ENCODE assay signal across 1 cellular context in the genomic region with DNA sequence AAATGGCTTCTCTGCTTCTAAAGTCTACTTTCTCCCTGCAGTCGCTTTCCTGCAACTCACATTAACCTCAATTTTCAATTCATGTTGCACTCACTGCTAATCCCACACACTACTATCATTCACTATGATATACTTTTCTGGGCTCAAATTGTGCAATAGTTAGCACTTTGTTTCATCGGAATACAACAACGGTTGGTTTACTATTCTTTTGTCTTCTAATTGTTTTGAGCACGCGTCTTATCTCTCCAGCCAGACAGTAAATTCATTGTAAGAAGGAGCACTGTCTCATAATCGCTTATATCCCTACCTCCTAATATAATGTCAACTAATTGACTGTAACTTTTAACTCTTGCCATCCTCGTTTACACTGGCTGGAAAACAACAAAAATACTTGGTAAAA.
TF ChIP-seq lines count a peak whose summit lies in the region.

No MANE protein-coding gene starts in this region.

TF ChIP-seq in K562, 482 proteins besides CTCF, POLR2A, EP300 and RAD21 (continued from another document and continues in another):
- TF ChIP-seq, protein P1, sequence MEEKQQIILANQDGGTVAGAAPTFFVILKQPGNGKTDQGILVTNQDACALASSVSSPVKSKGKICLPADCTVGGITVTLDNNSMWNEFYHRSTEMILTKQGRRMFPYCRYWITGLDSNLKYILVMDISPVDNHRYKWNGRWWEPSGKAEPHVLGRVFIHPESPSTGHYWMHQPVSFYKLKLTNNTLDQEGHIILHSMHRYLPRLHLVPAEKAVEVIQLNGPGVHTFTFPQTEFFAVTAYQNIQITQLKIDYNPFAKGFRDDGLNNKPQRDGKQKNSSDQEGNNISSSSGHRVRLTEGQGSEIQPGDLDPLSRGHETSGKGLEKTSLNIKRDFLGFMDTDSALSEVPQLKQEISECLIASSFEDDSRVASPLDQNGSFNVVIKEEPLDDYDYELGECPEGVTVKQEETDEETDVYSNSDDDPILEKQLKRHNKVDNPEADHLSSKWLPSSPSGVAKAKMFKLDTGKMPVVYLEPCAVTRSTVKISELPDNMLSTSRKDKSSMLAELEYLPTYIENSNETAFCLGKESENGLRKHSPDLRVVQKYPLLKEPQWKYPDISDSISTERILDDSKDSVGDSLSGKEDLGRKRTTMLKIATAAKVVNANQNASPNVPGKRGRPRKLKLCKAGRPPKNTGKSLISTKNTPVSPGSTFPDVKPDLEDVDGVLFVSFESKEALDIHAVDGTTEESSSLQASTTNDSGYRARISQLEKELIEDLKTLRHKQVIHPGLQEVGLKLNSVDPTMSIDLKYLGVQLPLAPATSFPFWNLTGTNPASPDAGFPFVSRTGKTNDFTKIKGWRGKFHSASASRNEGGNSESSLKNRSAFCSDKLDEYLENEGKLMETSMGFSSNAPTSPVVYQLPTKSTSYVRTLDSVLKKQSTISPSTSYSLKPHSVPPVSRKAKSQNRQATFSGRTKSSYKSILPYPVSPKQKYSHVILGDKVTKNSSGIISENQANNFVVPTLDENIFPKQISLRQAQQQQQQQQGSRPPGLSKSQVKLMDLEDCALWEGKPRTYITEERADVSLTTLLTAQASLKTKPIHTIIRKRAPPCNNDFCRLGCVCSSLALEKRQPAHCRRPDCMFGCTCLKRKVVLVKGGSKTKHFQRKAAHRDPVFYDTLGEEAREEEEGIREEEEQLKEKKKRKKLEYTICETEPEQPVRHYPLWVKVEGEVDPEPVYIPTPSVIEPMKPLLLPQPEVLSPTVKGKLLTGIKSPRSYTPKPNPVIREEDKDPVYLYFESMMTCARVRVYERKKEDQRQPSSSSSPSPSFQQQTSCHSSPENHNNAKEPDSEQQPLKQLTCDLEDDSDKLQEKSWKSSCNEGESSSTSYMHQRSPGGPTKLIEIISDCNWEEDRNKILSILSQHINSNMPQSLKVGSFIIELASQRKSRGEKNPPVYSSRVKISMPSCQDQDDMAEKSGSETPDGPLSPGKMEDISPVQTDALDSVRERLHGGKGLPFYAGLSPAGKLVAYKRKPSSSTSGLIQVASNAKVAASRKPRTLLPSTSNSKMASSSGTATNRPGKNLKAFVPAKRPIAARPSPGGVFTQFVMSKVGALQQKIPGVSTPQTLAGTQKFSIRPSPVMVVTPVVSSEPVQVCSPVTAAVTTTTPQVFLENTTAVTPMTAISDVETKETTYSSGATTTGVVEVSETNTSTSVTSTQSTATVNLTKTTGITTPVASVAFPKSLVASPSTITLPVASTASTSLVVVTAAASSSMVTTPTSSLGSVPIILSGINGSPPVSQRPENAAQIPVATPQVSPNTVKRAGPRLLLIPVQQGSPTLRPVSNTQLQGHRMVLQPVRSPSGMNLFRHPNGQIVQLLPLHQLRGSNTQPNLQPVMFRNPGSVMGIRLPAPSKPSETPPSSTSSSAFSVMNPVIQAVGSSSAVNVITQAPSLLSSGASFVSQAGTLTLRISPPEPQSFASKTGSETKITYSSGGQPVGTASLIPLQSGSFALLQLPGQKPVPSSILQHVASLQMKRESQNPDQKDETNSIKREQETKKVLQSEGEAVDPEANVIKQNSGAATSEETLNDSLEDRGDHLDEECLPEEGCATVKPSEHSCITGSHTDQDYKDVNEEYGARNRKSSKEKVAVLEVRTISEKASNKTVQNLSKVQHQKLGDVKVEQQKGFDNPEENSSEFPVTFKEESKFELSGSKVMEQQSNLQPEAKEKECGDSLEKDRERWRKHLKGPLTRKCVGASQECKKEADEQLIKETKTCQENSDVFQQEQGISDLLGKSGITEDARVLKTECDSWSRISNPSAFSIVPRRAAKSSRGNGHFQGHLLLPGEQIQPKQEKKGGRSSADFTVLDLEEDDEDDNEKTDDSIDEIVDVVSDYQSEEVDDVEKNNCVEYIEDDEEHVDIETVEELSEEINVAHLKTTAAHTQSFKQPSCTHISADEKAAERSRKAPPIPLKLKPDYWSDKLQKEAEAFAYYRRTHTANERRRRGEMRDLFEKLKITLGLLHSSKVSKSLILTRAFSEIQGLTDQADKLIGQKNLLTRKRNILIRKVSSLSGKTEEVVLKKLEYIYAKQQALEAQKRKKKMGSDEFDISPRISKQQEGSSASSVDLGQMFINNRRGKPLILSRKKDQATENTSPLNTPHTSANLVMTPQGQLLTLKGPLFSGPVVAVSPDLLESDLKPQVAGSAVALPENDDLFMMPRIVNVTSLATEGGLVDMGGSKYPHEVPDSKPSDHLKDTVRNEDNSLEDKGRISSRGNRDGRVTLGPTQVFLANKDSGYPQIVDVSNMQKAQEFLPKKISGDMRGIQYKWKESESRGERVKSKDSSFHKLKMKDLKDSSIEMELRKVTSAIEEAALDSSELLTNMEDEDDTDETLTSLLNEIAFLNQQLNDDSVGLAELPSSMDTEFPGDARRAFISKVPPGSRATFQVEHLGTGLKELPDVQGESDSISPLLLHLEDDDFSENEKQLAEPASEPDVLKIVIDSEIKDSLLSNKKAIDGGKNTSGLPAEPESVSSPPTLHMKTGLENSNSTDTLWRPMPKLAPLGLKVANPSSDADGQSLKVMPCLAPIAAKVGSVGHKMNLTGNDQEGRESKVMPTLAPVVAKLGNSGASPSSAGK (IDR thresholded peaks at IDR 0.05) = peak; percentile 15; the same call in 1 of the 2 replicates
- TF ChIP-seq KDM5B (IDR thresholded peaks at IDR 0.05; ENCODE audit: insufficient replicate concordance, low read depth, low read length) (no peak), PHB2 (IDR thresholded peaks at IDR 0.05; ENCODE audit: low read depth) (no peak), NCOA4 (IDR thresholded peaks at IDR 0.05; ENCODE audit: partially characterized antibody) (no peak), ZNF263 (CRISPR knock-in tag; IDR thresholded peaks at IDR 0.05; ENCODE audit: borderline replicate concordance) (no peak), ZNF75A (CRISPR knock-in tag; IDR thresholded peaks at IDR 0.05) (no peak), ZNF785 (CRISPR knock-in tag; IDR thresholded peaks at IDR 0.05) (no peak), ZNF175 (CRISPR knock-in tag; IDR thresholded peaks at IDR 0.05; ENCODE audit: low read depth) (no peak), HMG20A (CRISPR knock-in tag; conservative IDR thresholded peaks at IDR 0.05) (no peak), SMARCA4 (IDR thresholded peaks at IDR 0.05) (peak; percentile 77; the same call in 1 of the 2 replicates), ZNF445 (CRISPR knock-in tag; IDR thresholded peaks at IDR 0.05; ENCODE audit: low read depth) (no peak), NFE2L1 (tag; IDR thresholded peaks at IDR 0.05; ENCODE audit: borderline replicate concordance, low read depth) (no peak), FOXJ2 (tag; IDR thresholded peaks at IDR 0.05) (0 out of 2 replicates have a peak, but pooled peaks have one; percentile 25), SMARCA5 (IDR thresholded peaks at IDR 0.05) (no peak), CTBP1 (IDR thresholded peaks at IDR 0.05; ENCODE audit: borderline replicate concordance) (no peak), TEAD1 (CRISPR knock-in tag; IDR thresholded peaks at IDR 0.05) (no peak), POLR3G (IDR thresholded peaks at IDR 0.05; ENCODE audit: extremely low read depth, insufficient read length, insufficient replicate concordance) (no peak), TCF3 (CRISPR knock-in tag; IDR thresholded peaks at IDR 0.05) (peak; percentile 67), NRF1 (conservative IDR thresholded peaks at IDR 0.05 in 1 of 2, IDR thresholded peaks at IDR 0.05 in 1 of 2) (no peak), IFI16 (CRISPR knock-in tag; IDR thresholded peaks at IDR 0.05) (no peak), MIER1 (IDR thresholded peaks at IDR 0.05; ENCODE audit: low read depth) (no peak)
- TF ChIP-seq, protein P2, sequence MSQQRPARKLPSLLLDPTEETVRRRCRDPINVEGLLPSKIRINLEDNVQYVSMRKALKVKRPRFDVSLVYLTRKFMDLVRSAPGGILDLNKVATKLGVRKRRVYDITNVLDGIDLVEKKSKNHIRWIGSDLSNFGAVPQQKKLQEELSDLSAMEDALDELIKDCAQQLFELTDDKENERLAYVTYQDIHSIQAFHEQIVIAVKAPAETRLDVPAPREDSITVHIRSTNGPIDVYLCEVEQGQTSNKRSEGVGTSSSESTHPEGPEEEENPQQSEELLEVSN (IDR thresholded peaks at IDR 0.05; ENCODE audit: borderline replicate concordance in 1 of 2, extremely low read depth in 1 of 2, insufficient read depth in 1 of 2, insufficient read length in 1 of 2, low read depth in 1 of 2, low read length in 1 of 2, poor library complexity in 1 of 2, severe bottlenecking in 1 of 2) = no peak
- TF ChIP-seq, protein P3, sequence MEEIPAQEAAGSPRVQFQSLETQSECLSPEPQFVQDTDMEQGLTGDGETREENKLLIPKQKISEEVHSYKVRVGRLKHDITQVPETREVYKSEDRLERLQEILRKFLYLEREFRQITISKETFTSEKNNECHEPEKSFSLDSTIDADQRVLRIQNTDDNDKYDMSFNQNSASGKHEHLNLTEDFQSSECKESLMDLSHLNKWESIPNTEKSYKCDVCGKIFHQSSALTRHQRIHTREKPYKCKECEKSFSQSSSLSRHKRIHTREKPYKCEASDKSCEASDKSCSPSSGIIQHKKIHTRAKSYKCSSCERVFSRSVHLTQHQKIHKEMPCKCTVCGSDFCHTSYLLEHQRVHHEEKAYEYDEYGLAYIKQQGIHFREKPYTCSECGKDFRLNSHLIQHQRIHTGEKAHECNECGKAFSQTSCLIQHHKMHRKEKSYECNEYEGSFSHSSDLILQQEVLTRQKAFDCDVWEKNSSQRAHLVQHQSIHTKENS (CRISPR knock-in tag; IDR thresholded peaks at IDR 0.05) = no peak
- TF ChIP-seq, protein P4, sequence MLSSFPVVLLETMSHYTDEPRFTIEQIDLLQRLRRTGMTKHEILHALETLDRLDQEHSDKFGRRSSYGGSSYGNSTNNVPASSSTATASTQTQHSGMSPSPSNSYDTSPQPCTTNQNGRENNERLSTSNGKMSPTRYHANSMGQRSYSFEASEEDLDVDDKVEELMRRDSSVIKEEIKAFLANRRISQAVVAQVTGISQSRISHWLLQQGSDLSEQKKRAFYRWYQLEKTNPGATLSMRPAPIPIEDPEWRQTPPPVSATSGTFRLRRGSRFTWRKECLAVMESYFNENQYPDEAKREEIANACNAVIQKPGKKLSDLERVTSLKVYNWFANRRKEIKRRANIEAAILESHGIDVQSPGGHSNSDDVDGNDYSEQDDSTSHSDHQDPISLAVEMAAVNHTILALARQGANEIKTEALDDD (IDR thresholded peaks at IDR 0.05) = no peak
- TF ChIP-seq, protein P5, sequence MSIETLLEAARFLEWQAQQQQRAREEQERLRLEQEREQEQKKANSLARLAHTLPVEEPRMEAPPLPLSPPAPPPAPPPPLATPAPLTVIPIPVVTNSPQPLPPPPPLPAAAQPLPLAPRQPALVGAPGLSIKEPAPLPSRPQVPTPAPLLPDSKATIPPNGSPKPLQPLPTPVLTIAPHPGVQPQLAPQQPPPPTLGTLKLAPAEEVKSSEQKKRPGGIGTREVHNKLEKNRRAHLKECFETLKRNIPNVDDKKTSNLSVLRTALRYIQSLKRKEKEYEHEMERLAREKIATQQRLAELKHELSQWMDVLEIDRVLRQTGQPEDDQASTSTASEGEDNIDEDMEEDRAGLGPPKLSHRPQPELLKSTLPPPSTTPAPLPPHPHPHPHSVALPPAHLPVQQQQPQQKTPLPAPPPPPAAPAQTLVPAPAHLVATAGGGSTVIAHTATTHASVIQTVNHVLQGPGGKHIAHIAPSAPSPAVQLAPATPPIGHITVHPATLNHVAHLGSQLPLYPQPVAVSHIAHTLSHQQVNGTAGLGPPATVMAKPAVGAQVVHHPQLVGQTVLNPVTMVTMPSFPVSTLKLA (conservative IDR thresholded peaks at IDR 0.05) = no peak
- TF ChIP-seq, protein P6, sequence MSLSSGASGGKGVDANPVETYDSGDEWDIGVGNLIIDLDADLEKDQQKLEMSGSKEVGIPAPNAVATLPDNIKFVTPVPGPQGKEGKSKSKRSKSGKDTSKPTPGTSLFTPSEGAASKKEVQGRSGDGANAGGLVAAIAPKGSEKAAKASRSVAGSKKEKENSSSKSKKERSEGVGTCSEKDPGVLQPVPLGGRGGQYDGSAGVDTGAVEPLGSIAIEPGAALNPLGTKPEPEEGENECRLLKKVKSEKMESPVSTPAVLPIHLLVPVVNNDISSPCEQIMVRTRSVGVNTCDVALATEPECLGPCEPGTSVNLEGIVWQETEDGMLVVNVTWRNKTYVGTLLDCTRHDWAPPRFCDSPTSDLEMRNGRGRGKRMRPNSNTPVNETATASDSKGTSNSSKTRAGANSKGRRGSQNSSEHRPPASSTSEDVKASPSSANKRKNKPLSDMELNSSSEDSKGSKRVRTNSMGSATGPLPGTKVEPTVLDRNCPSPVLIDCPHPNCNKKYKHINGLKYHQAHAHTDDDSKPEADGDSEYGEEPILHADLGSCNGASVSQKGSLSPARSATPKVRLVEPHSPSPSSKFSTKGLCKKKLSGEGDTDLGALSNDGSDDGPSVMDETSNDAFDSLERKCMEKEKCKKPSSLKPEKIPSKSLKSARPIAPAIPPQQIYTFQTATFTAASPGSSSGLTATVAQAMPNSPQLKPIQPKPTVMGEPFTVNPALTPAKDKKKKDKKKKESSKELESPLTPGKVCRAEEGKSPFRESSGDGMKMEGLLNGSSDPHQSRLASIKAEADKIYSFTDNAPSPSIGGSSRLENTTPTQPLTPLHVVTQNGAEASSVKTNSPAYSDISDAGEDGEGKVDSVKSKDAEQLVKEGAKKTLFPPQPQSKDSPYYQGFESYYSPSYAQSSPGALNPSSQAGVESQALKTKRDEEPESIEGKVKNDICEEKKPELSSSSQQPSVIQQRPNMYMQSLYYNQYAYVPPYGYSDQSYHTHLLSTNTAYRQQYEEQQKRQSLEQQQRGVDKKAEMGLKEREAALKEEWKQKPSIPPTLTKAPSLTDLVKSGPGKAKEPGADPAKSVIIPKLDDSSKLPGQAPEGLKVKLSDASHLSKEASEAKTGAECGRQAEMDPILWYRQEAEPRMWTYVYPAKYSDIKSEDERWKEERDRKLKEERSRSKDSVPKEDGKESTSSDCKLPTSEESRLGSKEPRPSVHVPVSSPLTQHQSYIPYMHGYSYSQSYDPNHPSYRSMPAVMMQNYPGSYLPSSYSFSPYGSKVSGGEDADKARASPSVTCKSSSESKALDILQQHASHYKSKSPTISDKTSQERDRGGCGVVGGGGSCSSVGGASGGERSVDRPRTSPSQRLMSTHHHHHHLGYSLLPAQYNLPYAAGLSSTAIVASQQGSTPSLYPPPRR (CRISPR knock-in tag; IDR thresholded peaks at IDR 0.05; ENCODE audit: borderline replicate concordance) = no peak
- TF ChIP-seq, protein P7, sequence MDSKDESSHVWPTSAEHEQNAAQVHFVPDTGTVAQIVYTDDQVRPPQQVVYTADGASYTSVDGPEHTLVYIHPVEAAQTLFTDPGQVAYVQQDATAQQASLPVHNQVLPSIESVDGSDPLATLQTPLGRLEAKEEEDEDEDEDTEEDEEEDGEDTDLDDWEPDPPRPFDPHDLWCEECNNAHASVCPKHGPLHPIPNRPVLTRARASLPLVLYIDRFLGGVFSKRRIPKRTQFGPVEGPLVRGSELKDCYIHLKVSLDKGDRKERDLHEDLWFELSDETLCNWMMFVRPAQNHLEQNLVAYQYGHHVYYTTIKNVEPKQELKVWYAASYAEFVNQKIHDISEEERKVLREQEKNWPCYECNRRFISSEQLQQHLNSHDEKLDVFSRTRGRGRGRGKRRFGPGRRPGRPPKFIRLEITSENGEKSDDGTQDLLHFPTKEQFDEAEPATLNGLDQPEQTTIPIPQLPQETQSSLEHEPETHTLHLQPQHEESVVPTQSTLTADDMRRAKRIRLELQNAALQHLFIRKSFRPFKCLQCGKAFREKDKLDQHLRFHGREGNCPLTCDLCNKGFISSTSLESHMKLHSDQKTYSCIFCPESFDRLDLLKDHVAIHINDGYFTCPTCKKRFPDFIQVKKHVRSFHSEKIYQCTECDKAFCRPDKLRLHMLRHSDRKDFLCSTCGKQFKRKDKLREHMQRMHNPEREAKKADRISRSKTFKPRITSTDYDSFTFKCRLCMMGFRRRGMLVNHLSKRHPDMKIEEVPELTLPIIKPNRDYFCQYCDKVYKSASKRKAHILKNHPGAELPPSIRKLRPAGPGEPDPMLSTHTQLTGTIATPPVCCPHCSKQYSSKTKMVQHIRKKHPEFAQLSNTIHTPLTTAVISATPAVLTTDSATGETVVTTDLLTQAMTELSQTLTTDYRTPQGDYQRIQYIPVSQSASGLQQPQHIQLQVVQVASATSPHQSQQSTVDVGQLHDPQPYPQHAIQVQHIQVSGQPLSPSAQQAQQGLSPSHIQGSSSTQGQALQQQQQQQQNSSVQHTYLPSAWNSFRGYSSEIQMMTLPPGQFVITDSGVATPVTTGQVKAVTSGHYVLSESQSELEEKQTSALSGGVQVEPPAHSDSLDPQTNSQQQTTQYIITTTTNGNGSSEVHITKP (IDR thresholded peaks at IDR 0.05; ENCODE audit: partially characterized antibody) = no peak
